In the genomic region with DNA sequence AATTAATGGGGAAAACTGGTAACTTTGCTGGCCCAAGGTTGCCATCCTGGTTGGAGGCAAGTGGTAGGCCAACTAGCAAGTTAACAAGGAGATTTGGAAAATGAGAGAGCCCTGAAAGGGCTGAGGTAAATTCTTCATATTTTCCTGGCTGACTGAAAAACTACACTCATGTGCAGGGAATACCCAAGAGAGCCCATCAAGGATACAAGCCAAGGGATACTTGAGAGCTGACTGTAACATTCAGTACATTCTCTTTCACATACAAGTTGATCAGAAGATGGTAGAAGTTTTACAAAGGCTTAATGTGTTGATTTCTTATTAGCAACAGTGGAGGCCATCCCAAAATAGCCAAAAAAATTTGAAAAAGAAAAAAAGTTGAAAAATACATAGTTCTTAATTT, we compare ENCODE assay signal across 25 cellular contexts.
"Had no signal": no experiment of that assay in that cellular context is flagged by ENCODE, and none has a peak within 500 bp of the region (broad histone marks: within the 10 kb centered on the region; RNA-seq: fewer than 3 reads in every experiment).

No MANE protein-coding gene starts in this region.

- H3K4me3 ChIP-seq: ascending aorta, cardiac muscle cell, SJCRH30 had no signal

- ATAC-seq: activated CD8-positive, alpha-beta T cell treated with anti-CD3 and anti-CD28 coated beads for 36 hours; Panc1; Right ventricle myocardium inferior had no signal

- DNase-seq: activated CD4-positive, alpha-beta T cell treated with anti-CD3 and anti-CD28 coated beads, Interleukin-2, amount 50 U/mL, for 1 hour; activated CD4-positive, CD25-positive, alpha-beta regulatory T cell; activated CD8-positive, alpha-beta memory T cell treated with anti-CD3 and anti-CD28 coated beads, Interleukin-2, amount 50 U/mL, for 4 hours; activated CD8-positive, alpha-beta T cell treated with anti-CD3 and anti-CD28 coated beads for 36 hours; activated naive CD4-positive, alpha-beta T cell; amniotic stem cell; Kasumi-1; KBM-7; NCI-H146; NCI-H187 treated with DMSO at 0.1 percent for 48 hours; NCI-H2081 treated with DMSO at 0.1 percent for 48 hours; NCI-H2171 treated with DMSO at 0.1 percent for 48 hours; NCI-H345; NCI-H510A treated with DMSO at 0.1 percent for 48 hours; NCI-H69; NK-92 treated with Interleukin-12 subunit alpha and Interleukin-12 subunit beta, amount 100 ng/mL, for 24 hours; OCI-M1; RPMI8226; SJCRH30; SK-N-SH; T-helper 1 cell had no signal
